In genomic region chr18:74873629-74874028, GRCh38 we compare ENCODE assay signal across 22 cellular contexts.
"Had no signal": no experiment of that assay in that cellular context is flagged by ENCODE, and none has a peak within 500 bp of the region (broad histone marks: within the 10 kb centered on the region; RNA-seq: fewer than 3 reads in every experiment).

No MANE protein-coding gene starts in this region.

- FAIRE-seq: islet of Langerhans, kidney had no signal

- H3K27me3 ChIP-seq: ovary, right lobe of liver, stomach, testis, thyroid gland, transverse colon, upper lobe of left lung, vagina had no signal

- H3K4me2 ChIP-seq: smooth muscle cell had no signal

- H3K9me3 ChIP-seq: ovary, right lobe of liver, stomach, testis, thyroid gland, transverse colon, upper lobe of left lung, vagina had no signal

- DNase-seq: hippocampal formation; immature natural killer cell; kidney; mesendoderm; naive thymus-derived CD4-positive, alpha-beta T cell; ovary; retina; right lobe of liver; stimulated activated CD4-positive, alpha-beta T cell treated with anti-CD3 and anti-CD28 coated beads, Interleukin-2, amount 100 ng/mL, for 24 hours; stimulated activated CD4-positive, alpha-beta T cell treated with anti-CD3 and anti-CD28 coated beads, Interleukin-4, amount 100 ng/mL, for 1 hour; stimulated activated naive B cell treated with anti-CD40 and anti-IgM and Interleukin-4, amounts not matched to agents 10 μg/mL and 1 μg/mL and 100 μg/mL, for 72 hours; stimulated activated naive CD8-positive, alpha-beta T cell treated with anti-CD3 and anti-CD28 coated beads, Interleukin-15, Interleukin-2, amounts not matched to agents 100 U/mL and 50 U/mL, for 24 hours; stomach; testis; thyroid gland; transverse colon; upper lobe of left lung had no signal

- H3K4me3 ChIP-seq: lung, ovary, right lobe of liver, smooth muscle cell, stomach, testis, thyroid gland, transverse colon, upper lobe of left lung, vagina had no signal

- H3K27ac ChIP-seq: ovary, right lobe of liver, stomach, testis, thyroid gland, transverse colon, upper lobe of left lung, vagina had no signal

- ATAC-seq: naive thymus-derived CD4-positive, alpha-beta T cell; natural killer cell treated with Interleukin-12 subunit alpha and Interleukin-12 subunit beta and Interleukin-15 and Interleukin-18, amount 100 ng/mL, for 72 hours; right lobe of liver; stimulated activated naive B cell treated with anti-CD40 and anti-IgM and Interleukin-4, amounts not matched to agents 10 μg/mL and 1 μg/mL and 100 μg/mL, for 72 hours; stimulated activated naive CD8-positive, alpha-beta T cell treated with anti-CD3 and anti-CD28 coated beads, Interleukin-15, Interleukin-2, amounts not matched to agents 100 U/mL and 50 U/mL, for 24 hours had no signal

- H3K36me3 ChIP-seq: ovary, right lobe of liver, thyroid gland, transverse colon, vagina had no signal

- H3K4me1 ChIP-seq: right lobe of liver, stomach, testis, transverse colon, upper lobe of left lung, vagina had no signal
